ENCODE assay signal across 20 cellular contexts in the genomic region with DNA sequence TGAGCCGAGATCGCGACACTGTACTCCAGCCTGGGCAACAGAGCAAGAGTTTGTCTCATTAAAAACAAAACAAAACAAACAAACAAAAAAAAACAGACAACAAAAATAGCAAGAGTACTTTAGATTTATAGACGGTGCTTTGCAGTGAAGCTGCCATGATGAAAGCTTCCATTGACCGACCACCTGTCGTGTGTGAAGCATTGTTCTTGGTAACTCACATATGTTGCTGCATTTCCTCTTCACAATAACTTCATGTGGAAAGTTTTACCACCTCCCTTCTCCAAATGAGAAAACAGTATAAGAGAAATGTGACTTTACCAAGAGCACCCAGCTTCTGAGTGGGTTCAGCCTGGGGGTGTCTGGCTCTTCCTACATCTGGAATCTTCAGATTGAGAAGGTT. TPM values are rescaled to one million over a fixed set of nuclear protein-coding genes. Genes with fewer than 3 reads are reported as not detected.
"Had no signal": no experiment of that assay in that cellular context is flagged by ENCODE, and none has a peak within 500 bp of the region (broad histone marks: within the 10 kb centered on the region; RNA-seq: fewer than 3 reads in every experiment).

No MANE protein-coding gene starts in this region.

- H3K27ac ChIP-seq: coronary artery, esophagus squamous epithelium, gastrocnemius medialis, left ventricle myocardium inferior, pancreas, tibial artery had no signal

- H3K4me3 ChIP-seq: coronary artery, esophagus squamous epithelium, gastrocnemius medialis, left ventricle myocardium inferior, pancreas, tibial artery had no signal

- H3K4me1 ChIP-seq: pancreas, tibial artery had no signal

- H3K9me3 ChIP-seq: pancreas had no signal

- H3K36me3 ChIP-seq: esophagus squamous epithelium, gastrocnemius medialis, left ventricle myocardium inferior, pancreas, tibial artery had no signal

- ATAC-seq: gastrocnemius medialis; naive thymus-derived CD8-positive, alpha-beta T cell; pancreas; right cardiac atrium; stimulated activated naive CD8-positive, alpha-beta T cell treated with anti-CD3 and anti-CD28 coated beads, Interleukin-15, amount 100 ng/mL, for 72 hours had no signal

- H3K27me3 ChIP-seq: esophagus squamous epithelium, gastrocnemius medialis, pancreas, tibial artery had no signal

- DNase-seq: activated CD8-positive, alpha-beta memory T cell treated with anti-CD3 and anti-CD28 coated beads for 24 hours; activated CD8-positive, alpha-beta memory T cell treated with anti-CD3 and anti-CD28 coated beads, Interleukin-2, amount 50 U/mL, for 4 hours; activated naive CD4-positive, alpha-beta T cell treated with Interleukin-2 at 50 U/mL for 16 hours; activated naive CD8-positive, alpha-beta T cell treated with anti-CD3 and anti-CD28 coated beads, Interleukin-2, amount 10 ng/mL, durations not matched to agents 7 days and 5 days; activated T-cell treated with anti-CD3 and anti-CD28 coated beads, Interleukin-2, amount 50 U/mL, for 24 hours; amygdala; cerebellar nuclear complex; esophagus squamous epithelium; gastrocnemius medialis; hypothalamus; left ventricle myocardium inferior; naive thymus-derived CD8-positive, alpha-beta T cell; pancreas; right cardiac atrium; stimulated activated CD4-positive, alpha-beta T cell treated with anti-CD3 and anti-CD28 coated beads, Interleukin-12 subunit alpha, Interleukin-12 subunit beta, amount 100 ng/mL, for 4 hours; stimulated activated CD4-positive, alpha-beta T cell treated with anti-CD3 and anti-CD28 coated beads, Interleukin-4, amount 100 ng/mL, for 4 hours; stimulated activated naive CD8-positive, alpha-beta T cell treated with anti-CD3 and anti-CD28 coated beads, Interleukin-15, amount 100 ng/mL, for 72 hours; T-helper 9 cell had no signal

RNA-seq across cellular contexts. Expression of gene PTGIS, which starts 56.4 kb away (rescaled TPM):
- total RNA-seq: naive thymus-derived CD8-positive, alpha-beta T cell had no signal
